Comparison of ENCODE assay signal across 1 cellular context in genomic region chr3:30448946-30449686, GRCh38.
TF ChIP-seq lines count a peak whose summit lies in the region.

No MANE protein-coding gene starts in this region.

TF ChIP-seq in IMR-90, 13 proteins besides CTCF, POLR2A, EP300 and RAD21 (continued from another document):
- TF ChIP-seq, protein P1, sequence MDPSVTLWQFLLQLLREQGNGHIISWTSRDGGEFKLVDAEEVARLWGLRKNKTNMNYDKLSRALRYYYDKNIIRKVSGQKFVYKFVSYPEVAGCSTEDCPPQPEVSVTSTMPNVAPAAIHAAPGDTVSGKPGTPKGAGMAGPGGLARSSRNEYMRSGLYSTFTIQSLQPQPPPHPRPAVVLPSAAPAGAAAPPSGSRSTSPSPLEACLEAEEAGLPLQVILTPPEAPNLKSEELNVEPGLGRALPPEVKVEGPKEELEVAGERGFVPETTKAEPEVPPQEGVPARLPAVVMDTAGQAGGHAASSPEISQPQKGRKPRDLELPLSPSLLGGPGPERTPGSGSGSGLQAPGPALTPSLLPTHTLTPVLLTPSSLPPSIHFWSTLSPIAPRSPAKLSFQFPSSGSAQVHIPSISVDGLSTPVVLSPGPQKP (IDR thresholded peaks at IDR 0.05; ENCODE audit: borderline replicate concordance, low read depth, low read length), result no peak
- no peak for TF ChIP-seq MAFK (IDR thresholded peaks at IDR 0.05; ENCODE audit: low read depth, low read length)
- TF ChIP-seq MAZ (IDR thresholded peaks at IDR 0.05; ENCODE audit: borderline replicate concordance, low read depth, low read length), result no peak
